1 cellular context compared by ENCODE assay signal in genomic region chr2:170362313-170362795, GRCh38.
TF ChIP-seq lines count a peak whose summit lies in the region.

No MANE protein-coding gene starts in this region.

TF ChIP-seq in K562, 482 proteins besides CTCF, POLR2A, EP300 and RAD21 (continued from another document and continues in another):
- TF ChIP-seq RREB1 (CRISPR knock-in tag; IDR thresholded peaks at IDR 0.05) (0 out of 2 replicates have a peak, but pooled peaks have one; percentile 53), CBFA2T2 (conservative IDR thresholded peaks at IDR 0.05) (no peak), SRF (CRISPR knock-in tag; IDR thresholded peaks at IDR 0.05) (no peak), ZSCAN32 (CRISPR knock-in tag; IDR thresholded peaks at IDR 0.05) (no peak), NFIX (CRISPR knock-in tag; IDR thresholded peaks at IDR 0.05; ENCODE audit: low read depth) (no peak), CREB3L1 (IDR thresholded peaks at IDR 0.05; ENCODE audit: borderline replicate concordance, low read depth) (no peak), CREB1 (IDR thresholded peaks at IDR 0.05) (no peak), CREB1 (CRISPR knock-in tag; IDR thresholded peaks at IDR 0.05) (no peak), SREBF2 (CRISPR knock-in tag; IDR thresholded peaks at IDR 0.05) (no peak), RFX1 (IDR thresholded peaks at IDR 0.05) (no peak), ATF3 (IDR thresholded peaks at IDR 0.05) (no peak), ATF3 (CRISPR knock-in tag; conservative IDR thresholded peaks at IDR 0.05) (no peak), BCOR (IDR thresholded peaks at IDR 0.05) (no peak), ZFP91 (CRISPR knock-in tag; IDR thresholded peaks at IDR 0.05) (no peak), SMARCA5 (IDR thresholded peaks at IDR 0.05) (no peak), ZEB2 (IDR thresholded peaks at IDR 0.05) (no peak), MAFF (IDR thresholded peaks at IDR 0.05; ENCODE audit: low read length) (no peak), SMARCC2 (IDR thresholded peaks at IDR 0.05; ENCODE audit: low read depth) (no peak), POLR2B (IDR thresholded peaks at IDR 0.05; ENCODE audit: low read depth, partially characterized antibody) (no peak), HDAC6 (IDR thresholded peaks at IDR 0.05; ENCODE audit: low read depth, low read length) (no peak), CREM (IDR thresholded peaks at IDR 0.05; ENCODE audit: low read depth) (no peak), TCF15 (CRISPR knock-in tag; IDR thresholded peaks at IDR 0.05) (0 out of 2 replicates have a peak, but pooled peaks have one; percentile 13), PKNOX1 (IDR thresholded peaks at IDR 0.05) (no peak), NCOA6 (IDR thresholded peaks at IDR 0.05) (no peak), CBX2 (IDR thresholded peaks at IDR 0.05; ENCODE audit: insufficient read depth, low read length, poor library complexity, severe bottlenecking) (no peak), PTBP1 (IDR thresholded peaks at IDR 0.05; ENCODE audit: low read depth, low read length) (no peak), ZNF444 (CRISPR knock-in tag; IDR thresholded peaks at IDR 0.05) (no peak), CEBPB (tag; IDR thresholded peaks at IDR 0.05) (no peak), CC2D1A (IDR thresholded peaks at IDR 0.05) (no peak), ZNF764 (CRISPR knock-in tag; IDR thresholded peaks at IDR 0.05; ENCODE audit: low read depth) (no peak), NR2C1 (IDR thresholded peaks at IDR 0.05) (no peak), NR2C1 (tag; IDR thresholded peaks at IDR 0.05) (peak; percentile 57), NBN (IDR thresholded peaks at IDR 0.05; ENCODE audit: low read depth) (no peak)
- TF ChIP-seq, protein P1, sequence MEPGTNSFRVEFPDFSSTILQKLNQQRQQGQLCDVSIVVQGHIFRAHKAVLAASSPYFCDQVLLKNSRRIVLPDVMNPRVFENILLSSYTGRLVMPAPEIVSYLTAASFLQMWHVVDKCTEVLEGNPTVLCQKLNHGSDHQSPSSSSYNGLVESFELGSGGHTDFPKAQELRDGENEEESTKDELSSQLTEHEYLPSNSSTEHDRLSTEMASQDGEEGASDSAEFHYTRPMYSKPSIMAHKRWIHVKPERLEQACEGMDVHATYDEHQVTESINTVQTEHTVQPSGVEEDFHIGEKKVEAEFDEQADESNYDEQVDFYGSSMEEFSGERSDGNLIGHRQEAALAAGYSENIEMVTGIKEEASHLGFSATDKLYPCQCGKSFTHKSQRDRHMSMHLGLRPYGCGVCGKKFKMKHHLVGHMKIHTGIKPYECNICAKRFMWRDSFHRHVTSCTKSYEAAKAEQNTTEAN (CRISPR knock-in tag; IDR thresholded peaks at IDR 0.05), result no peak
- TF ChIP-seq, protein P2, sequence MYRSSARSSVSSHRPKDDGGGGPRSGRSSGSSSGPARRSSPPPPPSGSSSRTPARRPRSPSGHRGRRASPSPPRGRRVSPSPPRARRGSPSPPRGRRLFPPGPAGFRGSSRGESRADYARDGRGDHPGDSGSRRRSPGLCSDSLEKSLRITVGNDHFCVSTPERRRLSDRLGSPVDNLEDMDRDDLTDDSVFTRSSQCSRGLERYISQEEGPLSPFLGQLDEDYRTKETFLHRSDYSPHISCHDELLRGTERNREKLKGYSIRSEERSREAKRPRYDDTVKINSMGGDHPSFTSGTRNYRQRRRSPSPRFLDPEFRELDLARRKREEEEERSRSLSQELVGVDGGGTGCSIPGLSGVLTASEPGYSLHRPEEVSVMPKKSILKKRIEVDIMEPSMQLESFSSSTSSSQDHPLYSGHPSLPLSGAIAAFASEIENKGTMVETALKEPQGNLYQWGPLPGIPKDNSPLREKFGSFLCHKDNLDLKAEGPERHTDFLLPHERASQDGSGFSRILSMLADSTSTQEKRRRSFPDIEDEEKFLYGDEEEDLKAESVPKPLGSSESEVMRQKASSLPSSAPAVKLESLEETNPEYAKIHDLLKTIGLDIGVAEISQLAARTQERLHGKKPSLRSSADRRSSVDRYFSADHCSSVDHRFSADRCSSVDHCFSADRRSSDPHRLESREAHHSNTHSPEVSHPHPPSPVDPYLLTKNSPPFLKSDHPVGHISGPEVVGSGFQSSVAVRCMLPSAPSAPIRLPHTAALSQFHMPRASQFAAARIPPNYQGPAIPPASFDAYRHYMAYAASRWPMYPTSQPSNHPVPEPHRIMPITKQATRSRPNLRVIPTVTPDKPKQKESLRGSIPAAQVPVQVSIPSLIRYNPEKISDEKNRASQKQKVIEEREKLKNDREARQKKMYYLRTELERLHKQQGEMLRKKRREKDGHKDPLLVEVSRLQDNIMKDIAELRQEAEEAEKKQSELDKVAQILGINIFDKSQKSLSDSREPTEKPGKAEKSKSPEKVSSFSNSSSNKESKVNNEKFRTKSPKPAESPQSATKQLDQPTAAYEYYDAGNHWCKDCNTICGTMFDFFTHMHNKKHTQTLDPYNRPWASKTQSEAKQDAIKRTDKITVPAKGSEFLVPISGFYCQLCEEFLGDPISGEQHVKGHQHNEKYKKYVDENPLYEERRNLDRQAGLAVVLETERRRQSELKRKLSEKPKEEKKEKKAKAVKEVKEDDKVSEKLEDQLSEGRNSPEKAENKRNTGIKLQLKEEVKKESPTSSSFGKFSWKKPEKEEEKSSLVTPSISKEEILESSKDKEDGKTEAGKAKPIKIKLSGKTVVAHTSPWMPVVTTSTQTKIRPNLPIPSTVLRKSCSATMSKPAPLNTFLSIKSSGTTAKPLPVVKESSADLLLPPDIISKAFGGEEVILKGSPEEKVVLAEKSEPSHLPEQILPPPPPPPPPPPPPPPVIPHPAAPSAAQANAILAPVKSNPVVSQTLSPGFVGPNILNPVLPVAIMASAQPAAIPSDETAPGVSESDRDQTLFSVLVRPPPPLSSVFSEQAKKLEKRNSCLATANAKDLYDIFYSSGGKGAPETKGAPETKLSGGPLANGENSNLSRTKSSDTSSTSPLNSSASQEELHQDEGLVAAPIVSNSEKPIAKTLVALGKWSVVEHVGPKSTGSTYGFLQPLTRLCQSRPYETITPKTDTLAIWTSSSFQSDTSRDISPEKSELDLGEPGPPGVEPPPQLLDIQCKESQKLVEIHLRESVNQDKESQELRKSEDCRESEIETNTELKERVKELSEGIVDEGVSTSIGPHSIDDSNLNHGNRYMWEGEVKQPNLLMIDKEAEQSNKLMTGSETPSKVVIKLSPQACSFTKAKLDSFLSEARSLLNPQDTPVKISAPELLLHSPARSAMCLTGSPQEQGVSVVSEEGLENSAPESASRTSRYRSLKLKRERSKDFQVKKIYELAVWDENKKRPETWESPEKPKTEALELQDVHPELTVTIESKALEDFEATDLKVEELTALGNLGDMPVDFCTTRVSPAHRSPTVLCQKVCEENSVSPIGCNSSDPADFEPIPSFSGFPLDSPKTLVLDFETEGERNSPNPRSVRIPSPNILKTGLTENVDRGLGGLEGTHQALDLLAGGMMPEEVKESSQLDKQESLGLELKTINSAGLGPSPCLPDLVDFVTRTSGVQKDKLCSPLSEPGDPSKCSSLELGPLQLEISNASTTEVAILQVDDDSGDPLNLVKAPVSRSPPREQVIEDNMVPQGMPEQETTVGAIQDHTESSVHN (IDR thresholded peaks at IDR 0.05; ENCODE audit: borderline replicate concordance in 1 of 2, low read depth in 1 of 2), result no peak
- TF ChIP-seq, protein P3, sequence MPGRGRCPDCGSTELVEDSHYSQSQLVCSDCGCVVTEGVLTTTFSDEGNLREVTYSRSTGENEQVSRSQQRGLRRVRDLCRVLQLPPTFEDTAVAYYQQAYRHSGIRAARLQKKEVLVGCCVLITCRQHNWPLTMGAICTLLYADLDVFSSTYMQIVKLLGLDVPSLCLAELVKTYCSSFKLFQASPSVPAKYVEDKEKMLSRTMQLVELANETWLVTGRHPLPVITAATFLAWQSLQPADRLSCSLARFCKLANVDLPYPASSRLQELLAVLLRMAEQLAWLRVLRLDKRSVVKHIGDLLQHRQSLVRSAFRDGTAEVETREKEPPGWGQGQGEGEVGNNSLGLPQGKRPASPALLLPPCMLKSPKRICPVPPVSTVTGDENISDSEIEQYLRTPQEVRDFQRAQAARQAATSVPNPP (IDR thresholded peaks at IDR 0.05; ENCODE audit: borderline replicate concordance, insufficient read depth, insufficient read length), result no peak
- TF ChIP-seq, protein P4, sequence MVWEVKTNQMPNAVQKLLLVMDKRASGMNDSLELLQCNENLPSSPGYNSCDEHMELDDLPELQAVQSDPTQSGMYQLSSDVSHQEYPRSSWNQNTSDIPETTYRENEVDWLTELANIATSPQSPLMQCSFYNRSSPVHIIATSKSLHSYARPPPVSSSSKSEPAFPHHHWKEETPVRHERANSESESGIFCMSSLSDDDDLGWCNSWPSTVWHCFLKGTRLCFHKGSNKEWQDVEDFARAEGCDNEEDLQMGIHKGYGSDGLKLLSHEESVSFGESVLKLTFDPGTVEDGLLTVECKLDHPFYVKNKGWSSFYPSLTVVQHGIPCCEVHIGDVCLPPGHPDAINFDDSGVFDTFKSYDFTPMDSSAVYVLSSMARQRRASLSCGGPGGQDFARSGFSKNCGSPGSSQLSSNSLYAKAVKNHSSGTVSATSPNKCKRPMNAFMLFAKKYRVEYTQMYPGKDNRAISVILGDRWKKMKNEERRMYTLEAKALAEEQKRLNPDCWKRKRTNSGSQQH (CRISPR knock-in tag; IDR thresholded peaks at IDR 0.05), result peak; percentile 79; the same call in 1 of the 2 replicates
